In the genomic region with DNA sequence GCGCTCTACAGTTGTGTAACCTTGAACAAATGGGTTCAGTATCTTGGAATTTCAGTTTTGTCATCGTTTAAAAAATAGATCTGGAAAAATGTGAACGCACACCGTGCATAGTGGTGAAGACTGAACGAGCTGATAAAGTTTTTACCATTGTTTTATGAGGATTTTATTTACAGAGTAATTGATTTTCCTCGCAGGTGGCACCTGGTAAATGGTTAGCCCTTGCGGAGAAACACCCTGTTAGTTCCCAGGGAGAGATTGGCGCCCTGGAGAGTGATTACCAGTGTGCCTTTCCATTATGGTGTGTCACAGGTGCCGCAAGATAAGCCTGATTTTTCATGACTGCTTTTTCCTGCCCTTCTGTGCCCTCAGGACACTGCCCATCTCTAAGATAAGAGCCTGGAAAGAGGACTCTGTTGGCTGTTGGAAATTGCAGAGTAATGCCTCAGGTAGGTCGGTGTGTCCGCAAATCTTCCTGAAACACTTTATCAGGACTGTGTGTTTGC, we compare ENCODE assay signal across 8 cellular contexts. TPM values are rescaled to one million over a fixed set of nuclear protein-coding genes. Genes with fewer than 3 reads are reported as not detected.
A peak's percentile ranks its signal among the peaks of the same experiment; 100 is the strongest.
DNase-seq lines count a peak whose midpoint lies in the region; ATAC-seq, FAIRE-seq and TF ChIP-seq lines count a peak whose summit lies in the region.

No MANE protein-coding gene starts in this region.

- H3K36me3 ChIP-seq in right atrium auricular region (peaks cover 21% of the 10 kb centered on the region), vagina (peaks cover 0 to 39% of the 10 kb centered on the region in 2 donors)

- H3K27ac ChIP-seq in right atrium auricular region (peak overlapping the region; percentile 99 to 100), vagina (peak overlapping the region; percentile 96)

- DNase-seq in right atrium auricular region (ENCODE audit: low spot score), result no peak
- DNase-seq in Right ventricle myocardium inferior (ENCODE audit: missing footprints), result no peak
- no peak for DNase-seq in astrocyte of the cerebellum (ENCODE audit: low read depth)
- DNase-seq in medulla oblongata (ENCODE audit: extremely low spot score), result peak; percentile 2
- DNase-seq in vagina (ENCODE audit: extremely low spot score in 2 of 2), result no peak
- DNase-seq in HTR-8/SVneo (ENCODE audit: insufficient read length, low spot score), result no peak

- no peak for FAIRE-seq in HTR-8/SVneo (lab: Jason Lieb, UNC)

- peaks cover 0 to 36% of the 10 kb centered on the region in 2 donors for H3K4me1 ChIP-seq in right atrium auricular region
- H3K4me1 ChIP-seq in vagina, result peaks cover 32% of the 10 kb centered on the region

- intact Hi-C loops in Right ventricle myocardium inferior (cut with DNase I) (loop anchor here (10.0 kb wide), 2 partner anchors 190 to 310 kb away; a partner anchor contains a TSS), vagina (cut with DNase I) (no loop called here)

- TF ChIP-seq CTCF in right atrium auricular region (IDR thresholded peaks at IDR 0.05) (no peak), astrocyte of the cerebellum (IDR thresholded peaks at IDR 0.05; ENCODE audit: low read depth, low read length, missing control alignments) (no peak), vagina (IDR thresholded peaks at IDR 0.05) (no peak)

- peaks cover 0 to 8% of the 10 kb centered on the region in 2 donors for H3K9me3 ChIP-seq in right atrium auricular region
- no peaks in the 10 kb centered on the region for H3K9me3 ChIP-seq in vagina

- no peaks in the 10 kb centered on the region for H3K27me3 ChIP-seq in right atrium auricular region
- H3K27me3 ChIP-seq in vagina, result no peaks in the 10 kb centered on the region

- ATAC-seq in Right ventricle myocardium inferior (no peak), HG03520 (IDR thresholded peaks at IDR 0.05; ENCODE audit: unreplicated experiment) (no peak), HG02678 (IDR thresholded peaks at IDR 0.05; ENCODE audit: unreplicated experiment) (no peak)

- in situ Hi-C loops in astrocyte of the cerebellum (cut with HindIII; ENCODE audit: low sequenced_read_pairs), result no loop called here

- H3K4me3 ChIP-seq in right atrium auricular region (peak overlapping the region; percentile 83 to 86), astrocyte of the cerebellum (ENCODE audit: low read depth, low read length) (peak overlapping the region; percentile 70), vagina (peak overlapping the region; percentile 69 to 74)

- no peak for TF ChIP-seq POLR2A in vagina (IDR thresholded peaks at IDR 0.05)

RNA-seq across cellular contexts. Expression of a gene that starts 0.6 kb away (rescaled TPM):
- total RNA-seq in right atrium auricular region, result 10 to 100 TPM; 20.1 to 50.1 TPM
- total RNA-seq in Right ventricle myocardium inferior, result 22.3 TPM
- total RNA-seq in vagina, result 25.5 TPM

RNA-seq across cellular contexts. Expression of a gene that starts 38.4 kb away (rescaled TPM):
- total RNA-seq in right atrium auricular region (1 to 10 TPM; 2.4 to 5.5 TPM), Right ventricle myocardium inferior (3.7 TPM), vagina (5.9 TPM)

RNA-seq across cellular contexts. Expression of a gene that starts 57.2 kb away (rescaled TPM):
- 10 to 100 TPM; 21.7 to 35.8 TPM for total RNA-seq in right atrium auricular region
- total RNA-seq in Right ventricle myocardium inferior, result 37.9 TPM
- 17.2 TPM for total RNA-seq in vagina

RNA-seq across cellular contexts. Expression of a gene that starts 57.7 kb away (rescaled TPM):
- under 1 TPM in 1 of 2 donors, not detected in 1; 0.37 TPM for total RNA-seq in right atrium auricular region
- 0.19 TPM for total RNA-seq in Right ventricle myocardium inferior
- total RNA-seq in vagina, result 0.49 TPM
